Comparison of ENCODE assay signal across 9 cellular contexts in the genomic region with DNA sequence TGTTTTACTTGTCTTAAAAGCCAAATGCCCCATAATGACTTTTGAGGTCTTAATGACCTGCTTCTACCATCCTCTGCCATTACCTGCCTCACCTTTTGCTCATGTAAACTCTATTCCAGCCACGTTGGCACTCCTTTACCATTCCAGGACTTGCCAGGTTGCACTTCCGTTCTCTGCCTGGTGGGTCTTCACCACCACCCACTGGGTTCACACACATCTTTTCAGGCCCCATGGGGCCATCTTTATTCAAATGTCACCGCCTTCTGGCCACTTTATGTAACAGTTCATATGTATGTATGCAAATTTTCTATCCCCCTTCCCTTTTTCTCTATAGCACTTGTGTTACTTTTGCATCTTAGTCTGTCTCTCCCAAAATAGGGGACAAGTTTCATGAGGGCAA. TPM values are rescaled to one million over a fixed set of nuclear protein-coding genes. Genes with fewer than 3 reads are reported as not detected.
DNase-seq lines count a peak whose midpoint lies in the region; ATAC-seq and TF ChIP-seq lines count a peak whose summit lies in the region.
"Had no signal": no experiment of that assay in that cellular context is flagged by ENCODE, and none has a peak within 500 bp of the region (broad histone marks: within the 10 kb centered on the region; RNA-seq: fewer than 3 reads in every experiment).

No MANE protein-coding gene starts in this region.

- H3K4me3 ChIP-seq in endodermal cell (ENCODE audit: low read length) (no peak overlapping the region), skeletal muscle tissue (ENCODE audit: low read length in 3 of 3) (no peak overlapping the region), left lung (no peak overlapping the region)

- no peaks in the 10 kb centered on the region for H3K27me3 Mint-ChIP-seq in activated T-cell treated with anti-CD3 and anti-CD28 coated beads, Interleukin-2, amount 50 U/mL, for 24 hours
- H3K27me3 Mint-ChIP-seq in endodermal cell (ENCODE audit: insufficient read depth) = no peaks in the 10 kb centered on the region
- H3K27me3 Mint-ChIP-seq: CD8-positive, alpha-beta memory T cell had no signal

- H3K36me3 ChIP-seq in endodermal cell (ENCODE audit: control insufficient read depth, insufficient read depth, low read length) (peaks cover 99% of the 10 kb centered on the region), skeletal muscle tissue (ENCODE audit: control insufficient read depth in 3 of 3, insufficient read depth in 3 of 3, low read length in 3 of 3) (peaks cover 88 to 92% (median 90%) of the 10 kb centered on the region in 3 donors), left lung (peaks cover 3 to 100% of the 10 kb centered on the region in 2 donors)

- no peak overlapping the region for H3K27ac ChIP-seq in endodermal cell (ENCODE audit: low read depth, low read length)
- H3K27ac ChIP-seq in skeletal muscle tissue (ENCODE audit: low read depth, low read length) = peak overlapping the region; percentile 9
- H3K27ac ChIP-seq in left lung = no peak overlapping the region

- H3K9me3 ChIP-seq in endodermal cell (ENCODE audit: control insufficient read depth, low read length) (no peaks in the 10 kb centered on the region), skeletal muscle tissue (ENCODE audit: control insufficient read depth in 3 of 3, low read length in 3 of 3) (no peaks in the 10 kb centered on the region), left lung (no peaks in the 10 kb centered on the region)

- no peaks in the 10 kb centered on the region for H3K4me1 Mint-ChIP-seq in activated T-cell treated with anti-CD3 and anti-CD28 coated beads, Interleukin-2, amount 50 U/mL, for 24 hours (ENCODE audit: low read depth)
- H3K4me1 Mint-ChIP-seq in endodermal cell = no peaks in the 10 kb centered on the region

- H3K9me3 Mint-ChIP-seq in activated T-cell treated with anti-CD3 and anti-CD28 coated beads, Interleukin-2, amount 50 U/mL, for 24 hours = no peaks in the 10 kb centered on the region
- no peaks in the 10 kb centered on the region for H3K9me3 Mint-ChIP-seq in endodermal cell
- H3K9me3 Mint-ChIP-seq: CD8-positive, alpha-beta memory T cell had no signal

- H3K4me1 ChIP-seq in endodermal cell (ENCODE audit: control insufficient read depth, insufficient read depth, low read length) (no peaks in the 10 kb centered on the region), skeletal muscle tissue (ENCODE audit: control insufficient read depth in 3 of 3, insufficient read depth in 3 of 3, low read length in 3 of 3) (peaks cover 0 to 16% (median 10%) of the 10 kb centered on the region in 3 donors), left lung (peaks cover 4 to 9% of the 10 kb centered on the region in 2 donors)

- intact Hi-C loops in left lung (cut with DNase I) = no loop called here

- H3K27ac Mint-ChIP-seq in activated T-cell treated with anti-CD3 and anti-CD28 coated beads, Interleukin-2, amount 50 U/mL, for 24 hours = peak overlapping the region; percentile 1
- peak overlapping the region; percentile 32 for H3K27ac Mint-ChIP-seq in endodermal cell

- H3K27me3 ChIP-seq in endodermal cell (ENCODE audit: control insufficient read depth, insufficient read depth, low read length, poor library complexity, severe bottlenecking) (no peaks in the 10 kb centered on the region), skeletal muscle tissue (ENCODE audit: control insufficient read depth in 3 of 3, insufficient read depth in 3 of 3, low read length in 3 of 3) (no peaks in the 10 kb centered on the region), left lung (no peaks in the 10 kb centered on the region)

- peak; percentile 62 for TF ChIP-seq CTCF in endodermal cell (conservative IDR thresholded peaks at IDR 0.05)
- TF ChIP-seq CTCF in left lung (IDR thresholded peaks at IDR 0.05) = no peak

- peaks cover 99% of the 10 kb centered on the region for H3K36me3 Mint-ChIP-seq in activated T-cell treated with anti-CD3 and anti-CD28 coated beads, Interleukin-2, amount 50 U/mL, for 24 hours (ENCODE audit: low read depth)
- H3K36me3 Mint-ChIP-seq in endodermal cell (ENCODE audit: low read depth) = peaks cover 95% of the 10 kb centered on the region

- ATAC-seq in left lung (no peak), HG03460 (IDR thresholded peaks at IDR 0.05; ENCODE audit: unreplicated experiment) (no peak), HG02840 (IDR thresholded peaks at IDR 0.05; ENCODE audit: low FRiP score, unreplicated experiment) (no peak)

- no peak overlapping the region for H3K4me3 Mint-ChIP-seq in activated T-cell treated with anti-CD3 and anti-CD28 coated beads, Interleukin-2, amount 50 U/mL, for 24 hours
- no peak overlapping the region for H3K4me3 Mint-ChIP-seq in endodermal cell
- H3K4me3 Mint-ChIP-seq: CD8-positive, alpha-beta memory T cell had no signal

- DNase-seq in activated T-cell treated with anti-CD3 and anti-CD28 coated beads, Interleukin-2, amount 50 U/mL, for 24 hours = no peak
- DNase-seq in activated T-cell treated with anti-CD3 and anti-CD28 coated beads for 4 hours (no peak), NCI-H1105 (lab: John Stamatoyannopoulos, UW) (peak; percentile 8), endodermal cell (peak; percentile 70), left lung (no peak)
- DNase-seq: CD8-positive, alpha-beta memory T cell had no signal

- 80 to 87% methylated on average over 1 to 3 of the region's 3 CpGs for WGBS in endodermal cell (ENCODE audit: insufficient coverage in 1 of 2, insufficient read length in 1 of 2), 2 experiments

- H3K9ac ChIP-seq in endodermal cell (ENCODE audit: extremely low read depth, low read length, poor library complexity, severe bottlenecking) (no peak overlapping the region), skeletal muscle tissue (ENCODE audit: low read depth in 1 of 3, low read length in 3 of 3) (no peak overlapping the region)

RNA-seq across cellular contexts. Expression of a gene that starts 57.7 kb away (rescaled TPM):
- 100 to 1,000 TPM; 151 to 235 TPM for total RNA-seq in endodermal cell
- polyA plus RNA-seq in endodermal cell (2013, experiment 1 of 2) = 164 TPM
- polyA plus RNA-seq in endodermal cell (2013, experiment 2 of 2) = 164 TPM
- total RNA-seq in skeletal muscle tissue = 515 TPM
- 100 to 1,000 TPM; 204 to 258 TPM for total RNA-seq in left lung

Comparison
In these comparisons a context has a peak if more than half of its experiments do, and no peak if none do; other contexts are left out.
1. DNase-seq: peak in NCI-H1105 (single experiment) and endodermal cell (single experiment); none in activated T-cell treated with anti-CD3 and anti-CD28 coated beads, Interleukin-2, amount 50 U/mL, for 24 hours (single experiment), activated T-cell treated with anti-CD3 and anti-CD28 coated beads for 4 hours (single experiment) and left lung (0 of 2).